22 cellular contexts compared by ENCODE assay signal in the genomic region with DNA sequence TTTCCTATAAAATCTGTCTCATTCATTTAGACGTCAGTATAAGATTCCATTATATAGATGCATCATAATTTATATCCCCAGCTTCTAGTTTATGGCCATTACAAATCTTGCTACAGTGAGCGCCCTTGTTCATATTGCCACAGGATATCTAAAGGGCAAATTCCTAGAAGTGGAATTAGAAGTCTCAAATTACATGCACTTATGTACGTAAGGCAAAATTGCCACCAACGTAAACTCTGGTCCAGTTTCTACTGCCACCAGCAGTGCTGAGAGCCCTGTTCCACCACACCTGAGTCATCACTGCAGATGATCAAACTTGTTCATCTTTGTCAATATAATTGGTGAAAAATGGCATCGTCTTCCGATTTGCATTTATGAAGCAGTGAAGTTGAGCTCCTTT.
DNase-seq lines count a peak whose midpoint lies in the region; ATAC-seq, FAIRE-seq and TF ChIP-seq lines count a peak whose summit lies in the region.
"Had no signal": no experiment of that assay in that cellular context is flagged by ENCODE, and none has a peak within 500 bp of the region (broad histone marks: within the 10 kb centered on the region; RNA-seq: fewer than 3 reads in every experiment).

No MANE protein-coding gene starts in this region.

- ATAC-seq in HepG2 (peak; percentile 14; the same call in 1 of the 3 replicates), right lobe of liver (no peak), HG03565 (IDR thresholded peaks at IDR 0.05; ENCODE audit: unreplicated experiment) (no peak)
- ATAC-seq: left colon; stimulated activated naive B cell treated with anti-CD40 and anti-IgM and Interleukin-4, amounts not matched to agents 10 μg/mL and 1 μg/mL and 100 μg/mL, for 72 hours had no signal

- H3K36me3 Mint-ChIP-seq in activated CD4-positive, alpha-beta T cell treated with anti-CD3 and anti-CD28 coated beads, Interleukin-2, amount 10 ng/mL, durations not matched to agents 7 days and 5 days (ENCODE audit: low read depth) = no peaks in the 10 kb centered on the region
- H3K36me3 Mint-ChIP-seq: activated naive CD8-positive, alpha-beta T cell treated with anti-CD3 and anti-CD28 coated beads for 36 hours; CD4-positive, CD25-positive, alpha-beta regulatory T cell had no signal

- no peak overlapping the region for H3K27ac ChIP-seq in HepG2 (ENCODE audit: extremely low read length, insufficient read depth, low read length)
- H3K27ac ChIP-seq in right lobe of liver = no peak overlapping the region
- no peak overlapping the region for H3K27ac ChIP-seq in OCI-LY7 (ENCODE audit: low read depth, low read length, poor library complexity, severe bottlenecking)
- H3K27ac ChIP-seq: GM23248, HL-60, testis had no signal

- 60% methylated on average over 6 of the region's 6 CpGs for WGBS in HepG2 (ENCODE audit: low lambda C conversion rate)
- WGBS in right lobe of liver (ENCODE audit: insufficient coverage, low coverage, low lambda C conversion rate, missing lambda C conversion rate) = 92% methylated on average over 6 of the region's 6 CpGs

- H3K36me3 ChIP-seq in HepG2 (replicated peaks in 1 of 2; ENCODE audit: control insufficient read depth in 1 of 2, insufficient read depth in 2 of 2, low read length in 2 of 2) (no peaks in the 10 kb centered on the region), right lobe of liver (no peaks in the 10 kb centered on the region), OCI-LY7 (ENCODE audit: insufficient read depth, low read length) (no peaks in the 10 kb centered on the region)

- no peak for TF ChIP-seq RAD21 in HepG2 (CRISPR knock-in tag; IDR thresholded peaks at IDR 0.05)

- peaks cover 23% of the 10 kb centered on the region for H3K4me1 Mint-ChIP-seq in activated CD4-positive, alpha-beta T cell treated with anti-CD3 and anti-CD28 coated beads, Interleukin-2, amount 10 ng/mL, durations not matched to agents 7 days and 5 days

- in situ Hi-C loops in HepG2 (cut with HindIII; ENCODE audit: extremely low pct_ligation_motif_present, low pct_unique_long_range_greater_than_20kb) = no loop called here

- TF ChIP-seq POLR2A in HepG2 (IDR thresholded peaks at IDR 0.05; ENCODE audit: insufficient read depth in 1 of 2, low read depth in 2 of 2, low read length in 2 of 2) (no peak), right lobe of liver (IDR thresholded peaks at IDR 0.05) (no peak)

- H3K4me3 ChIP-seq in HepG2 (replicated peaks in 1 of 3; ENCODE audit: insufficient read depth in 1 of 3, low read depth in 2 of 3, low read length in 3 of 3) (no peak overlapping the region), right lobe of liver (no peak overlapping the region), OCI-LY7 (ENCODE audit: low read depth, low read length, poor library complexity, severe bottlenecking) (no peak overlapping the region)
- H3K4me3 ChIP-seq: GM23248, testis had no signal

- DNase-seq in HepG2 (ENCODE audit: low spot score) (peak; percentile 51), right lobe of liver (no peak), NCI-H345 (lab: John Stamatoyannopoulos, UW) (peak; percentile 39), SHP77 treated with DMSO at 0.1 percent for 48 hours (lab: John Stamatoyannopoulos, UW) (peak; percentile 85), OCI-LY7 (ENCODE audit: low spot score) (no peak)
- DNase-seq in activated CD4-positive, alpha-beta T cell treated with anti-CD3 and anti-CD28 coated beads, Interleukin-2, amount 10 ng/mL, durations not matched to agents 7 days and 5 days = no peak
- DNase-seq: activated CD4-positive, alpha-beta T cell treated with anti-CD3 and anti-CD28 coated beads for 4 hours; activated naive CD8-positive, alpha-beta T cell treated with anti-CD3 and anti-CD28 coated beads for 36 hours; CD4-positive, CD25-positive, alpha-beta regulatory T cell; DND-41; GM23248; MM.1S; posterior cingulate gyrus; stimulated activated CD4-positive, alpha-beta T cell treated with anti-CD3 and anti-CD28 coated beads, Interleukin-1b, Interleukin-23, amount 100 ng/mL, for 48 hours; stimulated activated naive B cell treated with anti-CD40 and anti-IgM and Interleukin-4, amounts not matched to agents 10 μg/mL and 1 μg/mL and 100 μg/mL, for 72 hours; testis had no signal

- intact Hi-C loops in HepG2 (cut with micrococcal nuclease; ENCODE audit: unreplicated experiment) = no loop called here
- intact Hi-C loops in right lobe of liver (cut with DNase I) = no loop called here
- intact Hi-C loops in OCI-LY7 (cut with micrococcal nuclease; ENCODE audit: unreplicated experiment) = no loop called here

- H3K27me3 Mint-ChIP-seq in activated CD4-positive, alpha-beta T cell treated with anti-CD3 and anti-CD28 coated beads, Interleukin-2, amount 10 ng/mL, durations not matched to agents 7 days and 5 days = peaks cover 3% of the 10 kb centered on the region

- H3K4me1 ChIP-seq in HepG2 (ENCODE audit: insufficient read depth, low read length) = peaks cover 35% of the 10 kb centered on the region
- H3K4me1 ChIP-seq in right lobe of liver = no peaks in the 10 kb centered on the region
- H3K4me1 ChIP-seq in OCI-LY7 (ENCODE audit: insufficient read depth, low read length, poor library complexity, severe bottlenecking) = peaks cover 38% of the 10 kb centered on the region
- H3K4me1 ChIP-seq: testis had no signal

- FAIRE-seq in HepG2 (lab: Jason Lieb, UNC) = no peak
- FAIRE-seq: colon, GM12892 had no signal

- no peak overlapping the region for H2AFZ ChIP-seq in HepG2 (ENCODE audit: low read length)
- no peak overlapping the region for H2AFZ ChIP-seq in OCI-LY7 (ENCODE audit: low read length)
- H2AFZ ChIP-seq: GM23248 had no signal

- H3K9me3 ChIP-seq in HepG2 (ENCODE audit: low read length) (no peaks in the 10 kb centered on the region), right lobe of liver (no peaks in the 10 kb centered on the region), OCI-LY7 (ENCODE audit: low read length) (no peaks in the 10 kb centered on the region)
- H3K9me3 ChIP-seq: testis had no signal

- H3K27me3 ChIP-seq in HepG2 (ENCODE audit: control insufficient read depth in 1 of 2, insufficient read depth in 2 of 2, low read length in 2 of 2) (peaks cover 2 to 21% of the 10 kb centered on the region in 2 experiments; a peak in 3 of 5 replicates), right lobe of liver (no peaks in the 10 kb centered on the region)
- H3K27me3 ChIP-seq: testis had no signal

- CTCF ChIA-PET in HepG2 (lab: Yijun Ruan, JAX; ENCODE audit: low intra/inter-chr PET ratio, low total read pairs) (no interaction called here), OCI-LY7 (lab: Charles Lee; ENCODE audit: unreplicated experiment) (interaction anchor here (0.6 to 0.9 kb wide), 2 partner anchors 61 to 87 kb away, joined by 3 read pairs; no protein-coding TSS in a partner anchor)
- CTCF ChIA-PET in activated CD4-positive, alpha-beta T cell treated with anti-CD3 and anti-CD28 coated beads, Interleukin-2, amount 10 ng/mL, durations not matched to agents 7 days and 5 days (lab: Charles Lee) = interaction anchor here (0.6 to 0.9 kb wide), 2 partner anchors 49 to 653 kb away, joined by 3 read pairs; no protein-coding TSS in a partner anchor

- H3K4me2 ChIP-seq in HepG2 (ENCODE audit: low read depth, low read length) = no peak overlapping the region
- H3K4me2 ChIP-seq in OCI-LY7 (ENCODE audit: low read length) = no peak overlapping the region

- H3K9me2 ChIP-seq in OCI-LY7 (ENCODE audit: insufficient read depth, low read length) = no peaks in the 10 kb centered on the region

- H3K4me3 Mint-ChIP-seq in activated CD4-positive, alpha-beta T cell treated with anti-CD3 and anti-CD28 coated beads, Interleukin-2, amount 10 ng/mL, durations not matched to agents 7 days and 5 days = no peak overlapping the region
- H3K4me3 Mint-ChIP-seq: activated naive CD8-positive, alpha-beta T cell treated with anti-CD3 and anti-CD28 coated beads for 36 hours; CD4-positive, CD25-positive, alpha-beta regulatory T cell; nephron; stimulated activated naive B cell treated with anti-CD40 and anti-IgM and Interleukin-4, amounts not matched to agents 10 μg/mL and 1 μg/mL and 100 μg/mL, for 72 hours had no signal

- POLR2A ChIA-PET in HepG2 (lab: Yijun Ruan, JAX) (interaction anchor here (5.3 kb wide), 1 partner anchor 90 kb away, joined by 31 read pairs; a partner anchor contains a TSS), OCI-LY7 (lab: Charles Lee) (interaction anchor here (0.6 to 2.2 kb wide), 5 partner anchors 9 to 966 kb away, joined by 3 to 14 read pairs (median 3); no protein-coding TSS in a partner anchor)
- POLR2A ChIA-PET in activated CD4-positive, alpha-beta T cell treated with anti-CD3 and anti-CD28 coated beads, Interleukin-2, amount 10 ng/mL, durations not matched to agents 7 days and 5 days (lab: Charles Lee) = no interaction called here

- H4K20me1 ChIP-seq in HepG2 (ENCODE audit: insufficient read depth, low read length) (no peaks in the 10 kb centered on the region), OCI-LY7 (ENCODE audit: insufficient read depth, low read length) (no peaks in the 10 kb centered on the region)

- H3K79me2 ChIP-seq in HepG2 (ENCODE audit: insufficient read depth, low read length) = no peaks in the 10 kb centered on the region
- H3K79me2 ChIP-seq in OCI-LY7 (ENCODE audit: insufficient read depth, low read depth, low read length) = no peaks in the 10 kb centered on the region

- no peak for TF ChIP-seq EP300 in HepG2 (IDR thresholded peaks at IDR 0.05; ENCODE audit: low read depth in 2 of 2, low read length in 2 of 2)
- no peak for TF ChIP-seq EP300 in HepG2 (CRISPR knock-in tag; IDR thresholded peaks at IDR 0.05; ENCODE audit: borderline replicate concordance)

- H3K27ac Mint-ChIP-seq in activated CD4-positive, alpha-beta T cell treated with anti-CD3 and anti-CD28 coated beads, Interleukin-2, amount 10 ng/mL, durations not matched to agents 7 days and 5 days = no peak overlapping the region
- H3K27ac Mint-ChIP-seq: activated naive CD8-positive, alpha-beta T cell treated with anti-CD3 and anti-CD28 coated beads for 36 hours; CD4-positive, CD25-positive, alpha-beta regulatory T cell; stimulated activated naive B cell treated with anti-CD40 and anti-IgM and Interleukin-4, amounts not matched to agents 10 μg/mL and 1 μg/mL and 100 μg/mL, for 72 hours had no signal

- H3K9me3 Mint-ChIP-seq in activated CD4-positive, alpha-beta T cell treated with anti-CD3 and anti-CD28 coated beads, Interleukin-2, amount 10 ng/mL, durations not matched to agents 7 days and 5 days = no peaks in the 10 kb centered on the region
- H3K9me3 Mint-ChIP-seq: activated naive CD8-positive, alpha-beta T cell treated with anti-CD3 and anti-CD28 coated beads for 36 hours; nephron; stimulated activated naive B cell treated with anti-CD40 and anti-IgM and Interleukin-4, amounts not matched to agents 10 μg/mL and 1 μg/mL and 100 μg/mL, for 72 hours had no signal

- no peak overlapping the region for H3K9ac ChIP-seq in HepG2 (ENCODE audit: insufficient read depth, low read depth, low read length)
- H3K9ac ChIP-seq: GM23248 had no signal

- BruUV-seq in HepG2 (replicated peaks; lab: Mats Ljungman, UMichigan) (no TSS peak), OCI-LY7 (replicated peaks; lab: Mats Ljungman, UMichigan) (no TSS peak)

- no peak for TF ChIP-seq CTCF in HepG2 (CRISPR knock-in tag; IDR thresholded peaks at IDR 0.05)
- TF ChIP-seq CTCF in right lobe of liver (IDR thresholded peaks at IDR 0.05) = no peak
- TF ChIP-seq CTCF in OCI-LY7 (conservative IDR thresholded peaks at IDR 0.05; ENCODE audit: low read length) = no peak

Comparison
In these comparisons a context has a peak if more than half of its experiments do, and no peak if none do; other contexts are left out.
1. DNase-seq: peak in HepG2 (single experiment), NCI-H345 (single experiment) and SHP77 treated with DMSO at 0.1 percent for 48 hours (single experiment); none in right lobe of liver (0 of 3), activated CD4-positive, alpha-beta T cell treated with anti-CD3 and anti-CD28 coated beads, Interleukin-2, amount 10 ng/mL, durations not matched to agents 7 days and 5 days (single experiment) and OCI-LY7 (single experiment).